Comparison of ENCODE assay signal across 8 cellular contexts in the genomic region with DNA sequence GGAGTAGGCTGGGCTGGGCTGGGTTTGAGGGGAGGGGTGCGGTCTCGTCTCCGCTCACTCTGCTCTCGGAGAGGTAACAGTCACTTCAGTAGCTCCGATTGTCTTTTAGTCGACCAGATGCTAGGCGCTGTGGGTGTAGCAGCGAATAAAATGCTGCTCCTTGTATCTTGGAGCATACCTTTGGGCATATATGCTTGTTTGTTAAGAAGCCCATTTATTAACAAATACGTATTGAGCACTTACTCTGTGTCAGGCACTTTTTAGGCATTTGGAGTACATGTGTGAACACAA. TPM values are rescaled to one million over a fixed set of nuclear protein-coding genes. Genes with fewer than 3 reads are reported as not detected.
DNase-seq lines count a peak whose midpoint lies in the region; ATAC-seq and TF ChIP-seq lines count a peak whose summit lies in the region.

No MANE protein-coding gene starts in this region.

- ATAC-seq in GM19395 (IDR thresholded peaks at IDR 0.05; ENCODE audit: unreplicated experiment) (peak; percentile 51), HG03139 (IDR thresholded peaks at IDR 0.05; ENCODE audit: unreplicated experiment) (peak; percentile 24), thoracic aorta (ENCODE audit: insufficient number of reproducible peaks, low FRiP score, low read depth) (no peak), GM21360 (IDR thresholded peaks at IDR 0.05; ENCODE audit: unreplicated experiment) (no peak), GM18873 (IDR thresholded peaks at IDR 0.05; ENCODE audit: low FRiP score, unreplicated experiment) (no peak)

- H3K9me3 ChIP-seq in muscle layer of duodenum (ENCODE audit: control insufficient read depth in 1 of 2, low read length in 2 of 2): no peaks in the 10 kb centered on the region
- no peaks in the 10 kb centered on the region for H3K9me3 ChIP-seq in thoracic aorta

- peaks cover 14% of the 10 kb centered on the region for H3K27me3 Mint-ChIP-seq in T-helper 1 cell treated with Interleukin-12 subunit alpha and Interleukin-12 subunit beta and Interleukin-4 antibody, amounts not matched to agents 30 μg/mL and 1 μg/mL, for 36 hours (ENCODE audit: low read depth)

- H3K36me3 ChIP-seq in muscle layer of duodenum (ENCODE audit: control insufficient read depth in 1 of 2, insufficient read depth in 2 of 2, low read length in 2 of 2) (peaks cover 0 to 7% of the 10 kb centered on the region in 2 donors), thoracic aorta (no peaks in the 10 kb centered on the region)

- H3K27me3 ChIP-seq in muscle layer of duodenum (ENCODE audit: low read depth, low read length) (no peaks in the 10 kb centered on the region), thoracic aorta (replicated peaks; ENCODE audit: insufficient read depth) (no peaks in the 10 kb centered on the region)

- H3K4me3 Mint-ChIP-seq in T-helper 1 cell treated with Interleukin-12 subunit alpha and Interleukin-12 subunit beta and Interleukin-4 antibody, amounts not matched to agents 30 μg/mL and 1 μg/mL, for 36 hours: peak overlapping the region; percentile 90

- H3K4me1 ChIP-seq in muscle layer of duodenum (ENCODE audit: control insufficient read depth in 1 of 2, insufficient read depth in 2 of 2, low read length in 2 of 2) (peaks cover 7 to 14% of the 10 kb centered on the region in 2 donors), thoracic aorta (ENCODE audit: control insufficient read depth in 1 of 2, low read depth in 2 of 2) (peaks cover 9 to 17% of the 10 kb centered on the region in 2 donors)

- H3K9me3 Mint-ChIP-seq in T-helper 1 cell treated with Interleukin-12 subunit alpha and Interleukin-12 subunit beta and Interleukin-4 antibody, amounts not matched to agents 30 μg/mL and 1 μg/mL, for 36 hours: no peaks in the 10 kb centered on the region

- peaks cover 21% of the 10 kb centered on the region for H3K4me1 Mint-ChIP-seq in T-helper 1 cell treated with Interleukin-12 subunit alpha and Interleukin-12 subunit beta and Interleukin-4 antibody, amounts not matched to agents 30 μg/mL and 1 μg/mL, for 36 hours (ENCODE audit: low read depth)

- H3K27ac ChIP-seq in coronary artery: peak overlapping the region; percentile 88 to 93
- peak overlapping the region; percentile 57 for H3K27ac ChIP-seq in muscle layer of duodenum (ENCODE audit: low read length)
- H3K27ac ChIP-seq in thoracic aorta: peak overlapping the region; percentile 80 to 82

- H3K4me3 ChIP-seq in coronary artery (peak overlapping the region; percentile 86), muscle layer of duodenum (ENCODE audit: low read depth in 1 of 2, low read length in 2 of 2) (peak overlapping the region; percentile 83 to 97), thoracic aorta (peak overlapping the region; percentile 81)

- H3K36me3 Mint-ChIP-seq in T-helper 1 cell treated with Interleukin-12 subunit alpha and Interleukin-12 subunit beta and Interleukin-4 antibody, amounts not matched to agents 30 μg/mL and 1 μg/mL, for 36 hours (ENCODE audit: low read depth): peaks cover 11% of the 10 kb centered on the region

- peak overlapping the region; percentile 84 for H3K27ac Mint-ChIP-seq in T-helper 1 cell treated with Interleukin-12 subunit alpha and Interleukin-12 subunit beta and Interleukin-4 antibody, amounts not matched to agents 30 μg/mL and 1 μg/mL, for 36 hours

- TF ChIP-seq CTCF in coronary artery (IDR thresholded peaks at IDR 0.05) (no peak), thoracic aorta (IDR thresholded peaks at IDR 0.05) (no peak)

- DNase-seq in coronary artery (ENCODE audit: low spot score) (no peak), thoracic aorta (ENCODE audit: low spot score) (no peak)

RNA-seq across cellular contexts. Expression of a gene that starts 0.5 kb away (rescaled TPM):
- 1 to 10 TPM; 8.0 to 8.1 TPM for total RNA-seq in thoracic aorta

RNA-seq across cellular contexts. Expression of a gene that starts 24.5 kb away (rescaled TPM):
- not detected for total RNA-seq in thoracic aorta

RNA-seq across cellular contexts. Expression of a gene that starts 56.7 kb away (rescaled TPM):
- total RNA-seq in thoracic aorta: 1 to 10 TPM; 7.3 to 8.9 TPM

Comparison
In these comparisons a context has a peak if more than half of its experiments do, and no peak if none do; other contexts are left out.
1. ATAC-seq: peak in GM19395 (single experiment) and HG03139 (single experiment); none in thoracic aorta (single experiment), GM21360 (single experiment) and GM18873 (single experiment).
2. Peak in every context shown above with its lines, with median percentiles within 50 percentile points of each other: H3K27ac ChIP-seq and H3K4me3 ChIP-seq.